Comparison of ENCODE assay signal across 14 cellular contexts in genomic region chr17:61254894-61255293, GRCh38.
DNase-seq lines count a peak whose midpoint lies in the region; ATAC-seq and TF ChIP-seq lines count a peak whose summit lies in the region.
"Had no signal": no experiment of that assay in that cellular context is flagged by ENCODE, and none has a peak within 500 bp of the region (broad histone marks: within the 10 kb centered on the region; RNA-seq: fewer than 3 reads in every experiment).

No MANE protein-coding gene starts in this region.

- H2AFZ ChIP-seq in OCI-LY7 (ENCODE audit: low read length): no peak overlapping the region

- CTCF ChIA-PET in Panc1 (lab: Charles Lee) (interaction anchor here (0.5 kb wide), 1 partner anchor 1027 kb away, joined by 3 read pairs; no protein-coding TSS in a partner anchor), OCI-LY7 (lab: Charles Lee; ENCODE audit: unreplicated experiment) (no interaction called here)

- no peaks in the 10 kb centered on the region for H3K79me2 ChIP-seq in OCI-LY7 (ENCODE audit: insufficient read depth, low read depth, low read length)

- H3K27ac ChIP-seq in Panc1 (ENCODE audit: low read length): peak overlapping the region; percentile 42; the same call in 1 of the 2 replicates
- peak overlapping the region; percentile 12 to 84 (median 66) for H3K27ac ChIP-seq in esophagus squamous epithelium
- H3K27ac ChIP-seq in spleen: peak overlapping the region in 6 of 8 donors; percentile 6 to 86 (median 79)
- no peak overlapping the region for H3K27ac ChIP-seq in OCI-LY7 (ENCODE audit: low read depth, low read length, poor library complexity, severe bottlenecking)
- H3K27ac ChIP-seq: RWPE1 had no signal

- 55 to 79% methylated on average over 1 of the region's 1 CpG for WGBS in esophagus squamous epithelium, 2 donors
- 70 to 92% (median 80%) methylated on average over 1 of the region's 1 CpG for WGBS in spleen, 5 donors

- TF ChIP-seq POLR2A in esophagus squamous epithelium (IDR thresholded peaks at IDR 0.05) (no peak), spleen (IDR thresholded peaks at IDR 0.05) (no peak)

- DNase-seq in Panc1 (ENCODE audit: low read depth, low spot score) (no peak), esophagus squamous epithelium (lab: John Stamatoyannopoulos, UW) (no peak), medulla oblongata (ENCODE audit: extremely low spot score) (peak; percentile 71), spleen (no peak), OCI-LY7 (ENCODE audit: low spot score) (no peak), NCI-H748 treated with DMSO at 0.1 percent for 48 hours (lab: John Stamatoyannopoulos, UW) (no peak)
- DNase-seq: COR-L47, NCI-H187, NCI-H226, NCI-H526 treated with DMSO at 0.1 percent for 48 hours had no signal

- H3K36me3 ChIP-seq in Panc1 (ENCODE audit: control insufficient read depth, insufficient read depth, low read length) (no peaks in the 10 kb centered on the region), esophagus squamous epithelium (no peaks in the 10 kb centered on the region), spleen (no peaks in the 10 kb centered on the region), OCI-LY7 (ENCODE audit: insufficient read depth, low read length) (no peaks in the 10 kb centered on the region)
- H3K36me3 ChIP-seq: HAP-1 had no signal

- no peaks in the 10 kb centered on the region for H3K9me3 ChIP-seq in Panc1 (ENCODE audit: control insufficient read depth, insufficient read depth, low read depth, low read length)
- H3K9me3 ChIP-seq in esophagus squamous epithelium: no peaks in the 10 kb centered on the region
- no peaks in the 10 kb centered on the region for H3K9me3 ChIP-seq in spleen
- H3K9me3 ChIP-seq in OCI-LY7 (ENCODE audit: low read length): no peaks in the 10 kb centered on the region
- H3K9me3 ChIP-seq: HAP-1 had no signal

- no peaks in the 10 kb centered on the region for H4K20me1 ChIP-seq in OCI-LY7 (ENCODE audit: insufficient read depth, low read length)

- H3K27me3 ChIP-seq in Panc1 (ENCODE audit: control insufficient read depth, insufficient read depth, low read length) (no peaks in the 10 kb centered on the region), esophagus squamous epithelium (no peaks in the 10 kb centered on the region), spleen (replicated peaks in 1 of 7) (peaks cover 0 to 6% (median 0%) of the 10 kb centered on the region in 7 donors)

- no peak for TF ChIP-seq CTCF in Panc1 (IDR thresholded peaks at IDR 0.05)
- TF ChIP-seq CTCF in esophagus squamous epithelium (IDR thresholded peaks at IDR 0.05): no peak
- no peak for TF ChIP-seq CTCF in spleen (IDR thresholded peaks at IDR 0.05 in 8 of 11, conservative IDR thresholded peaks at IDR 0.05 in 3 of 11)
- no peak for TF ChIP-seq CTCF in OCI-LY7 (conservative IDR thresholded peaks at IDR 0.05; ENCODE audit: low read length)

- intact Hi-C loops in Panc1 (cut with micrococcal nuclease; ENCODE audit: unreplicated experiment) (no loop called here), esophagus squamous epithelium (cut with DNase I) (no loop called here), spleen (cut with DNase I; ENCODE audit: low total_unique reads) (no loop called here), OCI-LY7 (cut with micrococcal nuclease; ENCODE audit: unreplicated experiment) (no loop called here)

- H3K4me2 ChIP-seq in OCI-LY7 (ENCODE audit: low read length): no peak overlapping the region

- in situ Hi-C loops in Panc1 (cut with HindIII; ENCODE audit: low pct_unique_long_range_greater_than_20kb, low sequenced_read_pairs): no loop called here

- no peaks in the 10 kb centered on the region for H3K4me1 ChIP-seq in Panc1 (ENCODE audit: control insufficient read depth, insufficient read depth, low read length)
- H3K4me1 ChIP-seq in esophagus squamous epithelium: peaks cover 0 to 54% (median 12%) of the 10 kb centered on the region in 3 donors
- H3K4me1 ChIP-seq in spleen: peaks cover 6 to 53% (median 25%) of the 10 kb centered on the region in 6 donors
- H3K4me1 ChIP-seq in OCI-LY7 (ENCODE audit: insufficient read depth, low read length, poor library complexity, severe bottlenecking): no peaks in the 10 kb centered on the region

- POLR2A ChIA-PET in Panc1 (lab: Charles Lee): no interaction called here
- POLR2A ChIA-PET in OCI-LY7 (lab: Charles Lee): no interaction called here

- ATAC-seq in Panc1 (no peak), GM18870 (IDR thresholded peaks at IDR 0.05; ENCODE audit: unreplicated experiment) (no peak), GM21423 (IDR thresholded peaks at IDR 0.05; ENCODE audit: unreplicated experiment) (no peak)

- BruUV-seq in Panc1 (replicated peaks; lab: Mats Ljungman, UMichigan): no TSS peak
- no TSS peak for BruUV-seq in OCI-LY7 (replicated peaks; lab: Mats Ljungman, UMichigan)

- H3K4me3 ChIP-seq in Panc1 (ENCODE audit: low read depth in 2 of 2, low read length in 2 of 2): no peak overlapping the region
- H3K4me3 ChIP-seq in esophagus squamous epithelium: no peak overlapping the region
- no peak overlapping the region for H3K4me3 ChIP-seq in spleen
- H3K4me3 ChIP-seq in OCI-LY7 (ENCODE audit: low read depth, low read length, poor library complexity, severe bottlenecking): no peak overlapping the region
- H3K4me3 ChIP-seq: HAP-1 had no signal

- H3K9me2 ChIP-seq in OCI-LY7 (ENCODE audit: insufficient read depth, low read length): no peaks in the 10 kb centered on the region
